Comparison of ENCODE assay signal across 16 cellular contexts in genomic region chr1:153346067-153346723, GRCh38. TPM values are rescaled to one million over a fixed set of nuclear protein-coding genes. Genes with fewer than 3 reads are reported as not detected.
DNase-seq lines count a peak whose midpoint lies in the region; ATAC-seq, FAIRE-seq and TF ChIP-seq lines count a peak whose summit lies in the region.
"Had no signal": no experiment of that assay in that cellular context is flagged by ENCODE, and none has a peak within 500 bp of the region (broad histone marks: within the 10 kb centered on the region; RNA-seq: fewer than 3 reads in every experiment).

No MANE protein-coding gene starts in this region.

- POLR2A ChIA-PET in CD8-positive, alpha-beta T cell (lab: Charles Lee): no interaction called here

- peak; percentile 77 for FAIRE-seq in GM12892 (lab: Jason Lieb, UNC)

- H3K4me3 Mint-ChIP-seq in CD8-positive, alpha-beta T cell: peak overlapping the region; percentile 29
- H3K4me3 Mint-ChIP-seq: natural killer cell treated with Interleukin-12 subunit alpha and Interleukin-12 subunit beta and Interleukin-15 and Interleukin-18, amount 100 ng/mL, for 72 hours had no signal

- ATAC-seq in CD8-positive, alpha-beta T cell: no peak
- ATAC-seq in lower lobe of right lung (peak; percentile 54 to 62), HG02870 (IDR thresholded peaks at IDR 0.05; ENCODE audit: unreplicated experiment) (no peak), foreskin keratinocyte (no peak)
- ATAC-seq: sciatic nerve had no signal

- no peak overlapping the region for H3K27ac Mint-ChIP-seq in CD8-positive, alpha-beta T cell

- no peaks in the 10 kb centered on the region for H3K36me3 ChIP-seq in CD8-positive, alpha-beta T cell (ENCODE audit: insufficient read depth, low read length)
- H3K36me3 ChIP-seq in lower lobe of right lung: no peaks in the 10 kb centered on the region

- no peak overlapping the region for H3K4me3 ChIP-seq in CD8-positive, alpha-beta T cell (ENCODE audit: low read depth, low read length)
- no peak overlapping the region for H3K4me3 ChIP-seq in lower lobe of right lung

- H3K4me1 ChIP-seq in CD8-positive, alpha-beta T cell (ENCODE audit: insufficient read depth, low read length): peaks cover 35% of the 10 kb centered on the region
- H3K4me1 ChIP-seq in lower lobe of right lung (peaks cover 23% of the 10 kb centered on the region), foreskin keratinocyte (peaks cover 8% of the 10 kb centered on the region)

- no peaks in the 10 kb centered on the region for H3K27me3 ChIP-seq in CD8-positive, alpha-beta T cell (ENCODE audit: insufficient read depth, low read length)
- H3K27me3 ChIP-seq in lower lobe of right lung (ENCODE audit: low read depth) (peaks cover 26% of the 10 kb centered on the region), foreskin keratinocyte (peaks cover 18% of the 10 kb centered on the region)

- TF ChIP-seq CTCF in CD8-positive, alpha-beta T cell (IDR thresholded peaks at IDR 0.05): no peak
- TF ChIP-seq CTCF in lower lobe of right lung (IDR thresholded peaks at IDR 0.05) (no peak), foreskin keratinocyte (conservative IDR thresholded peaks at IDR 0.05) (no peak)

- DNase-seq in CD8-positive, alpha-beta T cell: peak in 1 of 7 experiments; percentile 41
- DNase-seq in GM12892 (ENCODE audit: insufficient read length) (no peak), NCI-H2171 treated with DMSO at 0.1 percent for 48 hours (lab: John Stamatoyannopoulos, UW) (peak; percentile 95), lower lobe of right lung (no peak), foreskin keratinocyte (no peak)
- no peak for DNase-seq in stimulated activated CD4-positive, alpha-beta T cell treated with anti-CD3 and anti-CD28 coated beads, Interleukin-4, amount 100 ng/mL, for 1 hour
- DNase-seq: activated CD4-positive, CD25-positive, alpha-beta regulatory T cell; GOT3; kidney glomerular epithelial cell; SK-N-SH had no signal

- peaks cover 31% of the 10 kb centered on the region for H3K4me1 Mint-ChIP-seq in CD8-positive, alpha-beta T cell (ENCODE audit: low read depth)

- no peaks in the 10 kb centered on the region for H3K9me3 ChIP-seq in CD8-positive, alpha-beta T cell (ENCODE audit: low read length)
- H3K9me3 ChIP-seq in lower lobe of right lung: no peaks in the 10 kb centered on the region
- H3K9me3 ChIP-seq: SK-N-SH had no signal

- no peaks in the 10 kb centered on the region for H3K9me3 Mint-ChIP-seq in CD8-positive, alpha-beta T cell
- H3K9me3 Mint-ChIP-seq: natural killer cell treated with Interleukin-12 subunit alpha and Interleukin-12 subunit beta and Interleukin-15 and Interleukin-18, amount 100 ng/mL, for 72 hours had no signal

- TF ChIP-seq POLR2A in GM12892 (IDR thresholded peaks at IDR 0.05; ENCODE audit: low read depth, low read length): no peak

- intact Hi-C loops in CD8-positive, alpha-beta T cell (cut with DNase I, micrococcal nuclease): no loop called here
- intact Hi-C loops in lower lobe of right lung (cut with DNase I): no loop called here

- peaks cover 30% of the 10 kb centered on the region for H3K27me3 Mint-ChIP-seq in CD8-positive, alpha-beta T cell (ENCODE audit: low read depth)

- H3K36me3 Mint-ChIP-seq in CD8-positive, alpha-beta T cell: no peaks in the 10 kb centered on the region
- H3K36me3 Mint-ChIP-seq: natural killer cell treated with Interleukin-12 subunit alpha and Interleukin-12 subunit beta and Interleukin-15 and Interleukin-18, amount 100 ng/mL, for 72 hours had no signal

- no peak overlapping the region for H3K27ac ChIP-seq in CD8-positive, alpha-beta T cell (ENCODE audit: low read depth, low read length)
- H3K27ac ChIP-seq in lower lobe of right lung (no peak overlapping the region), foreskin keratinocyte (no peak overlapping the region)

- CTCF ChIA-PET in CD8-positive, alpha-beta T cell (lab: Charles Lee): interaction anchor here (1.6 kb wide), 1 partner anchor 9 kb away, joined by 3 read pairs; no protein-coding TSS in a partner anchor

RNA-seq across cellular contexts. Expression of gene PGLYRP4, which starts 2.4 kb away (rescaled TPM):
- total RNA-seq in CD8-positive, alpha-beta T cell: not detected
- polyA plus RNA-seq in GM12892 (2012; ENCODE audit: missing spikeins): 2.6 TPM
- total RNA-seq in lower lobe of right lung (0.30 TPM), foreskin keratinocyte (0.07 and 0.27 TPM in 2 replicates)
- polyA plus RNA-seq in foreskin keratinocyte: 0.13 and 0.44 TPM in 2 replicates
- total RNA-seq: HT1080; natural killer cell treated with Interleukin-12 subunit alpha and Interleukin-12 subunit beta and Interleukin-15 and Interleukin-18, amount 100 ng/mL, for 72 hours; OCI-LY7; sciatic nerve; subcutaneous adipose tissue had no signal
- polyA plus RNA-seq: SK-N-SH had no signal

RNA-seq across cellular contexts. Expression of gene S100A9, which starts 11.5 kb away (rescaled TPM):
- 1 to 10 TPM; 2.0 to 5.0 TPM for total RNA-seq in CD8-positive, alpha-beta T cell
- polyA plus RNA-seq in GM12892 (2012; ENCODE audit: missing spikeins): 0.59 TPM
- total RNA-seq in lower lobe of right lung: 911 TPM
- total RNA-seq in foreskin keratinocyte: 12.1 and 19.1 TPM in 2 replicates
- polyA plus RNA-seq in foreskin keratinocyte: 16.0 and 21.7 TPM in 2 replicates
- total RNA-seq: HT1080, OCI-LY7 had no signal
- polyA plus RNA-seq: SK-N-SH had no signal

RNA-seq across cellular contexts. Expression of gene S100A12, which starts 29.2 kb away (rescaled TPM):
- total RNA-seq in CD8-positive, alpha-beta T cell: not detected
- polyA plus RNA-seq in GM12892 (2012; ENCODE audit: missing spikeins): not detected
- total RNA-seq in lower lobe of right lung: 54.9 TPM
- not detected in 2 replicates for total RNA-seq in foreskin keratinocyte
- polyA plus RNA-seq in foreskin keratinocyte: not detected in 2 replicates
- total RNA-seq: HT1080; natural killer cell treated with Interleukin-12 subunit alpha and Interleukin-12 subunit beta and Interleukin-15 and Interleukin-18, amount 100 ng/mL, for 72 hours; OCI-LY7 had no signal
- polyA plus RNA-seq: SK-N-SH had no signal

RNA-seq across cellular contexts. Expression of gene PGLYRP3, which starts 33.4 kb away (rescaled TPM):
- total RNA-seq in CD8-positive, alpha-beta T cell: not detected
- polyA plus RNA-seq in GM12892 (2012; ENCODE audit: missing spikeins): 0.23 TPM
- total RNA-seq in lower lobe of right lung (not detected), foreskin keratinocyte (not detected in 2 replicates)
- polyA plus RNA-seq in foreskin keratinocyte: 0.06 TPM in 1 of 2 replicates, not detected in the other
- total RNA-seq: HT1080; natural killer cell treated with Interleukin-12 subunit alpha and Interleukin-12 subunit beta and Interleukin-15 and Interleukin-18, amount 100 ng/mL, for 72 hours; OCI-LY7; sciatic nerve; subcutaneous adipose tissue had no signal
- polyA plus RNA-seq: SK-N-SH had no signal

RNA-seq across cellular contexts. Expression of gene S100A8, which starts 44.7 kb away (rescaled TPM):
- 1 to 10 TPM in 1 of 2 experiments, not detected in 1; 1.6 TPM for total RNA-seq in CD8-positive, alpha-beta T cell
- polyA plus RNA-seq in GM12892 (2012; ENCODE audit: missing spikeins): not detected
- total RNA-seq in lower lobe of right lung (622 TPM), foreskin keratinocyte (4.1 and 6.2 TPM in 2 replicates)
- 5.5 and 6.2 TPM in 2 replicates for polyA plus RNA-seq in foreskin keratinocyte
- total RNA-seq: HT1080, OCI-LY7 had no signal
- polyA plus RNA-seq: SK-N-SH had no signal

Comparison
In these comparisons a context has a peak if more than half of its experiments do, and no peak if none do; other contexts are left out.
1. ATAC-seq: peak in lower lobe of right lung (2 of 2); none in CD8-positive, alpha-beta T cell (single experiment), HG02870 (single experiment) and foreskin keratinocyte (single experiment).
2. RNA of gene S100A9, which starts 11.5 kb away (total RNA-seq): 911 TPM in lower lobe of right lung (single experiment); 12.1 to 19.1 TPM in foreskin keratinocyte and 2.0 to 5.0 TPM in CD8-positive, alpha-beta T cell; every median in the first group is over 10 times any median in the second.
3. RNA of gene S100A12, which starts 29.2 kb away (total RNA-seq): 54.9 TPM in lower lobe of right lung (single experiment); not detected in CD8-positive, alpha-beta T cell and not detected in foreskin keratinocyte; every median in the first group is over 10 times any median in the second.